33 cellular contexts compared by ENCODE assay signal in the genomic region with DNA sequence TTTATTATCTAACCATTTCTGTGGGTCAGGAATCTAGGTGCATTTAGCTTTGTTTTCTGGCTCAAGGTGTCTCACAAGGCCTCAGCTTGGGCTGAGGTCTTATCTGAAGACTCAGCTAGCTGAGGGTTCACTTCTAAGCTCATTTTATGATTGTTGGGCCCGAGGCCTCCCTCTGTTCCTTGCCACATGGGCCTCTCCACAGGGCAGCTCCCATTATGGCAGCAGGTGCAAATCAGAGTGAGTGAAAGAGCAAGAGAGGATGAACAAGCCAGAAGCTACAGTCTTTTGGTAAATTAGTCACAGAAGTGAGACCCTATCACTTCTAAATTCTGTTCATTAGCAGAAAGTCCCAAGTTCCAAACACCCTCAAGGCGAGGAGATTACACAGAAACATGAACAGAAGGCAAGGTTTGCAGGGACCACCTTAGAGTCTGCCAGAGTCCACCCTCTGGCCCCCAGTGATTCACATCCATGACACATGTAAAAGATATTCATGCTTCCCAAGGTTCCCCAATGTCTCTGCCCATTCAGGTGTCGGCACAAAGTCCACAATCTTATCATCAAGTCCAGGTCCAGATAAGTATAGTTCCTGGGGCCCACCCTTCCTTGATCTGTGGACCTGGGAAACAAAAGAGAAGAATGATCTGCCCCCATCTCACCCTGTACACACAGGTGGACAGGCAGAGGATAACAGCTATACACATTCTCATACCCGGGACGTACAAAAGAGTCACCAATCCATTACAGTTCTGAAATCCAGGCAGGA.
"Had no signal": no experiment of that assay in that cellular context is flagged by ENCODE, and none has a peak within 500 bp of the region (broad histone marks: within the 10 kb centered on the region; RNA-seq: fewer than 3 reads in every experiment).

No MANE protein-coding gene starts in this region.

- FAIRE-seq: astrocyte, bronchial epithelial cell had no signal

- H3K4me3 ChIP-seq: coronary artery, dorsolateral prefrontal cortex, esophagus muscularis mucosa, gastroesophageal sphincter, heart right ventricle had no signal

- H3K27ac Mint-ChIP-seq: activated B cell treated with CpG ODN at 0.5 μM for 24 hours; activated CD4-positive, alpha-beta memory T cell treated with anti-CD3 and anti-CD28 coated beads, Interleukin-2, amount 10 ng/mL, durations not matched to agents 7 days and 5 days; activated CD4-positive, alpha-beta T cell treated with anti-CD3 and anti-CD28 coated beads, Interleukin-2, amount 10 ng/mL, durations not matched to agents 7 days and 5 days; activated naive CD8-positive, alpha-beta T cell; activated T-cell treated with anti-CD3 and anti-CD28 coated beads, Interleukin-2, amount 50 U/mL, for 24 hours; activated T-cell treated with anti-CD3 and anti-CD28 coated beads, Interleukin-2, amount 50 U/mL, for 72 hours; dendritic cell treated with granulocyte-macrophage colony-stimulating factor and Interleukin-4, amounts not matched to agents 40 ng/mL and 50 ng/mL, for 4 days; effector memory CD8-positive, alpha-beta T cell; T-helper 17 cell; T-helper 2 cell treated with Interferon-gamma antibody and Interleukin-4, amounts not matched to agents 5 μg/mL and 100 μg/mL, for 36 hours had no signal

- H3K4me1 Mint-ChIP-seq: activated CD4-positive, alpha-beta memory T cell treated with anti-CD3 and anti-CD28 coated beads, Interleukin-2, amount 10 ng/mL, durations not matched to agents 7 days and 5 days; activated CD4-positive, alpha-beta T cell treated with anti-CD3 and anti-CD28 coated beads, Interleukin-2, amount 10 ng/mL, durations not matched to agents 7 days and 5 days; central memory CD8-positive, alpha-beta T cell had no signal

- H3K4me1 ChIP-seq: esophagus muscularis mucosa, gastroesophageal sphincter, heart right ventricle had no signal

- H3K9me3 Mint-ChIP-seq: activated B cell treated with CpG ODN at 0.5 μM for 24 hours; activated CD4-positive, alpha-beta memory T cell treated with anti-CD3 and anti-CD28 coated beads, Interleukin-2, amount 10 ng/mL, durations not matched to agents 7 days and 5 days; activated CD4-positive, alpha-beta T cell treated with anti-CD3 and anti-CD28 coated beads, Interleukin-2, amount 10 ng/mL, durations not matched to agents 7 days and 5 days; activated T-cell treated with anti-CD3 and anti-CD28 coated beads, Interleukin-2, amount 50 U/mL, for 24 hours; activated T-cell treated with anti-CD3 and anti-CD28 coated beads, Interleukin-2, amount 50 U/mL, for 72 hours; central memory CD8-positive, alpha-beta T cell; dendritic cell treated with granulocyte-macrophage colony-stimulating factor and Interleukin-4, amounts not matched to agents 40 ng/mL and 50 ng/mL, for 4 days; effector memory CD8-positive, alpha-beta T cell; T-helper 2 cell treated with Interferon-gamma antibody and Interleukin-4, amounts not matched to agents 5 μg/mL and 100 μg/mL, for 36 hours had no signal

- H3K36me3 ChIP-seq: brain microvascular endothelial cell, esophagus muscularis mucosa, gastroesophageal sphincter, heart right ventricle, WERI-Rb-1 had no signal

- H3K9me3 ChIP-seq: esophagus muscularis mucosa, gastroesophageal sphincter, heart right ventricle had no signal

- H3K27ac ChIP-seq: brain microvascular endothelial cell, coronary artery, dorsolateral prefrontal cortex, esophagus muscularis mucosa, gastroesophageal sphincter, heart right ventricle, WERI-Rb-1 had no signal

- H3K4me3 Mint-ChIP-seq: activated B cell treated with CpG ODN at 0.5 μM for 24 hours; activated CD4-positive, alpha-beta memory T cell treated with anti-CD3 and anti-CD28 coated beads, Interleukin-2, amount 10 ng/mL, durations not matched to agents 7 days and 5 days; activated CD4-positive, alpha-beta T cell treated with anti-CD3 and anti-CD28 coated beads, Interleukin-2, amount 10 ng/mL, durations not matched to agents 7 days and 5 days; activated naive CD8-positive, alpha-beta T cell; activated T-cell treated with anti-CD3 and anti-CD28 coated beads, Interleukin-2, amount 50 U/mL, for 24 hours; activated T-cell treated with anti-CD3 and anti-CD28 coated beads, Interleukin-2, amount 50 U/mL, for 72 hours; central memory CD8-positive, alpha-beta T cell; dendritic cell treated with granulocyte-macrophage colony-stimulating factor and Interleukin-4, amounts not matched to agents 40 ng/mL and 50 ng/mL, for 4 days; effector memory CD8-positive, alpha-beta T cell; T-helper 17 cell; T-helper 2 cell treated with Interferon-gamma antibody and Interleukin-4, amounts not matched to agents 5 μg/mL and 100 μg/mL, for 36 hours had no signal

- DNase-seq: activated B cell treated with CpG ODN at 0.5 μM for 24 hours; activated CD4-positive, alpha-beta memory T cell treated with anti-CD3 and anti-CD28 coated beads, Interleukin-2, amount 10 ng/mL, durations not matched to agents 7 days and 5 days; activated CD4-positive, alpha-beta T cell treated with anti-CD3 and anti-CD28 coated beads, Interleukin-2, amount 10 ng/mL, durations not matched to agents 7 days and 5 days; activated CD4-positive, alpha-beta T cell treated with anti-CD3 and anti-CD28 coated beads, Interleukin-2, amount 50 U/mL, for 4 hours; activated CD8-positive, alpha-beta memory T cell treated with anti-CD3 and anti-CD28 coated beads, Interleukin-2, amount 50 U/mL, for 48 hours; activated gamma-delta T cell treated with Interleukin-2 at 50 U/mL for 16 hours; activated naive CD4-positive, alpha-beta T cell treated with anti-CD3 and anti-CD28 coated beads, Interleukin-2, amount 50 U/mL, for 16 hours; activated naive CD4-positive, alpha-beta T cell treated with Interleukin-2 at 50 U/mL for 16 hours; activated T-cell treated with anti-CD3 and anti-CD28 coated beads for 4 hours; activated T-cell treated with anti-CD3 and anti-CD28 coated beads, Interleukin-2, amount 50 U/mL, for 24 hours; activated T-cell treated with anti-CD3 and anti-CD28 coated beads, Interleukin-2, amount 50 U/mL, for 72 hours; amniotic stem cell; anterior cingulate cortex; brain microvascular endothelial cell; dorsolateral prefrontal cortex; effector memory CD8-positive, alpha-beta T cell; erythroblast; foreskin melanocyte; heart right ventricle; T-helper 1 cell; T-helper 17 cell; T1000; WERI-Rb-1 had no signal

- H3K27me3 Mint-ChIP-seq: activated B cell treated with CpG ODN at 0.5 μM for 24 hours; activated CD4-positive, alpha-beta memory T cell treated with anti-CD3 and anti-CD28 coated beads, Interleukin-2, amount 10 ng/mL, durations not matched to agents 7 days and 5 days; activated CD4-positive, alpha-beta T cell treated with anti-CD3 and anti-CD28 coated beads, Interleukin-2, amount 10 ng/mL, durations not matched to agents 7 days and 5 days; activated naive CD8-positive, alpha-beta T cell; activated T-cell treated with anti-CD3 and anti-CD28 coated beads, Interleukin-2, amount 50 U/mL, for 24 hours; central memory CD8-positive, alpha-beta T cell; dendritic cell treated with granulocyte-macrophage colony-stimulating factor and Interleukin-4, amounts not matched to agents 40 ng/mL and 50 ng/mL, for 4 days; effector memory CD8-positive, alpha-beta T cell; T-helper 17 cell had no signal

- ATAC-seq: activated CD4-positive, CD25-positive, alpha-beta regulatory T cell treated with anti-CD3 and anti-CD28 coated beads, Interleukin-2, amount 50 U/mL, for 24 hours; activated T-cell treated with anti-CD3 and anti-CD28 coated beads, Interleukin-2, amount 50 U/mL, for 72 hours; effector memory CD8-positive, alpha-beta T cell; gastroesophageal sphincter; heart right ventricle; T-helper 17 cell had no signal

- H3K27me3 ChIP-seq: brain microvascular endothelial cell, dorsolateral prefrontal cortex, esophagus muscularis mucosa, gastroesophageal sphincter, heart right ventricle had no signal

- H3K36me3 Mint-ChIP-seq: activated naive CD8-positive, alpha-beta T cell had no signal
